15 cellular contexts compared by ENCODE assay signal in genomic region chr7:214410-215212, GRCh38. TPM values are rescaled to one million over a fixed set of nuclear protein-coding genes. Genes with fewer than 3 reads are reported as not detected.
DNase-seq lines count a peak whose midpoint lies in the region; ATAC-seq and TF ChIP-seq lines count a peak whose summit lies in the region.
"Had no signal": no experiment of that assay in that cellular context is flagged by ENCODE, and none has a peak within 500 bp of the region (broad histone marks: within the 10 kb centered on the region; RNA-seq: fewer than 3 reads in every experiment).

No MANE protein-coding gene starts in this region.

- CTCF ChIA-PET in WTC11 (lab: Charles Lee), result no interaction called here
- CTCF ChIA-PET in activated CD4-positive, alpha-beta memory T cell treated with anti-CD3 and anti-CD28 coated beads for 36 hours (lab: Charles Lee), result no interaction called here

- ATAC-seq in WTC11, result no peak
- peak; percentile 31 for ATAC-seq in foreskin keratinocyte
- no peak for ATAC-seq in GM21367 (IDR thresholded peaks at IDR 0.05; ENCODE audit: unreplicated experiment)

- no peak overlapping the region for H3K27ac ChIP-seq in foreskin keratinocyte
- H3K27ac ChIP-seq in rectal smooth muscle tissue (ENCODE audit: low read depth, low read length), result peak overlapping the region; percentile 21
- H3K27ac ChIP-seq: adrenal gland, neutrophil had no signal

- H3K27ac Mint-ChIP-seq in WTC11, result peak overlapping the region; percentile 78; the same call in 1 of the 2 replicates
- no peak overlapping the region for H3K27ac Mint-ChIP-seq in activated CD4-positive, alpha-beta memory T cell treated with anti-CD3 and anti-CD28 coated beads for 36 hours
- H3K27ac Mint-ChIP-seq: immature natural killer cell had no signal

- no peaks in the 10 kb centered on the region for H3K27me3 Mint-ChIP-seq in WTC11 (ENCODE audit: low read depth)
- no peaks in the 10 kb centered on the region for H3K27me3 Mint-ChIP-seq in activated CD4-positive, alpha-beta memory T cell treated with anti-CD3 and anti-CD28 coated beads for 36 hours
- H3K27me3 Mint-ChIP-seq: CD8-positive, alpha-beta memory T cell had no signal

- H3K4me3 Mint-ChIP-seq in WTC11, result no peak overlapping the region
- no peak overlapping the region for H3K4me3 Mint-ChIP-seq in activated CD4-positive, alpha-beta memory T cell treated with anti-CD3 and anti-CD28 coated beads for 36 hours
- H3K4me3 Mint-ChIP-seq: CD8-positive, alpha-beta memory T cell; immature natural killer cell had no signal

- POLR2A ChIA-PET in WTC11 (lab: Charles Lee), result no interaction called here
- POLR2A ChIA-PET in activated CD4-positive, alpha-beta memory T cell treated with anti-CD3 and anti-CD28 coated beads for 36 hours (lab: Charles Lee), result no interaction called here

- H3K4me3 ChIP-seq in rectal smooth muscle tissue (ENCODE audit: low read length), result no peak overlapping the region
- H3K4me3 ChIP-seq: adrenal gland had no signal

- H3K36me3 Mint-ChIP-seq in WTC11, result peaks cover 18% of the 10 kb centered on the region
- no peaks in the 10 kb centered on the region for H3K36me3 Mint-ChIP-seq in activated CD4-positive, alpha-beta memory T cell treated with anti-CD3 and anti-CD28 coated beads for 36 hours
- H3K36me3 Mint-ChIP-seq: CD8-positive, alpha-beta memory T cell; immature natural killer cell had no signal

- H3K4me1 Mint-ChIP-seq in WTC11, result peaks cover 5% of the 10 kb centered on the region; the same call in 1 of the 2 replicates
- no peaks in the 10 kb centered on the region for H3K4me1 Mint-ChIP-seq in activated CD4-positive, alpha-beta memory T cell treated with anti-CD3 and anti-CD28 coated beads for 36 hours (ENCODE audit: low read depth)
- H3K4me1 Mint-ChIP-seq: CD8-positive, alpha-beta memory T cell; immature natural killer cell had no signal

- DNase-seq in GM03348 (ENCODE audit: low spot score), result peak; percentile 39
- DNase-seq in WTC11 (ENCODE audit: low spot score), result no peak
- DNase-seq in foreskin keratinocyte, result peak; percentile 29 to 66
- DNase-seq in epidermal melanocyte (ENCODE audit: insufficient read length, low spot score), result no peak
- DNase-seq in COR-L47 (lab: John Stamatoyannopoulos, UW), result no peak
- no peak for DNase-seq in activated CD4-positive, alpha-beta memory T cell treated with anti-CD3 and anti-CD28 coated beads for 36 hours
- DNase-seq: adrenal gland; CD8-positive, alpha-beta memory T cell; immature natural killer cell; NCI-H2171; stimulated activated CD4-positive, alpha-beta T cell treated with anti-CD3 and anti-CD28 coated beads, Interleukin-1b, Interleukin-23, amount 100 ng/mL, for 48 hours; stimulated activated naive CD4-positive, alpha-beta T cell had no signal

- H3K9me3 Mint-ChIP-seq in WTC11, result no peaks in the 10 kb centered on the region
- no peaks in the 10 kb centered on the region for H3K9me3 Mint-ChIP-seq in activated CD4-positive, alpha-beta memory T cell treated with anti-CD3 and anti-CD28 coated beads for 36 hours
- H3K9me3 Mint-ChIP-seq: CD8-positive, alpha-beta memory T cell; immature natural killer cell had no signal

- intact Hi-C loops in activated CD4-positive, alpha-beta memory T cell treated with anti-CD3 and anti-CD28 coated beads for 36 hours (cut with micrococcal nuclease), result no loop called here

- no peak for TF ChIP-seq CTCF in WTC11 (IDR thresholded peaks at IDR 0.05)
- TF ChIP-seq CTCF in foreskin keratinocyte (conservative IDR thresholded peaks at IDR 0.05), result no peak

- no peaks in the 10 kb centered on the region for H3K27me3 ChIP-seq in foreskin keratinocyte
- no peaks in the 10 kb centered on the region for H3K27me3 ChIP-seq in rectal smooth muscle tissue (ENCODE audit: control insufficient read depth, insufficient read depth, low read length)
- H3K27me3 ChIP-seq: adrenal gland, neutrophil had no signal

- no peak overlapping the region for H3K9ac ChIP-seq in rectal smooth muscle tissue (ENCODE audit: low read length)

- H3K4me1 ChIP-seq in foreskin keratinocyte, result peaks cover 7% of the 10 kb centered on the region
- peaks cover 10% of the 10 kb centered on the region for H3K4me1 ChIP-seq in rectal smooth muscle tissue (ENCODE audit: control insufficient read depth, insufficient read depth, low read length)

- peaks cover 4% of the 10 kb centered on the region for H3K36me3 ChIP-seq in rectal smooth muscle tissue (ENCODE audit: control insufficient read depth, insufficient read depth, low read length)
- H3K36me3 ChIP-seq: neutrophil had no signal

TF ChIP-seq in WTC11, 78 proteins besides CTCF, POLR2A, EP300 and RAD21 (continues in another document):
- TF ChIP-seq, protein P1, sequence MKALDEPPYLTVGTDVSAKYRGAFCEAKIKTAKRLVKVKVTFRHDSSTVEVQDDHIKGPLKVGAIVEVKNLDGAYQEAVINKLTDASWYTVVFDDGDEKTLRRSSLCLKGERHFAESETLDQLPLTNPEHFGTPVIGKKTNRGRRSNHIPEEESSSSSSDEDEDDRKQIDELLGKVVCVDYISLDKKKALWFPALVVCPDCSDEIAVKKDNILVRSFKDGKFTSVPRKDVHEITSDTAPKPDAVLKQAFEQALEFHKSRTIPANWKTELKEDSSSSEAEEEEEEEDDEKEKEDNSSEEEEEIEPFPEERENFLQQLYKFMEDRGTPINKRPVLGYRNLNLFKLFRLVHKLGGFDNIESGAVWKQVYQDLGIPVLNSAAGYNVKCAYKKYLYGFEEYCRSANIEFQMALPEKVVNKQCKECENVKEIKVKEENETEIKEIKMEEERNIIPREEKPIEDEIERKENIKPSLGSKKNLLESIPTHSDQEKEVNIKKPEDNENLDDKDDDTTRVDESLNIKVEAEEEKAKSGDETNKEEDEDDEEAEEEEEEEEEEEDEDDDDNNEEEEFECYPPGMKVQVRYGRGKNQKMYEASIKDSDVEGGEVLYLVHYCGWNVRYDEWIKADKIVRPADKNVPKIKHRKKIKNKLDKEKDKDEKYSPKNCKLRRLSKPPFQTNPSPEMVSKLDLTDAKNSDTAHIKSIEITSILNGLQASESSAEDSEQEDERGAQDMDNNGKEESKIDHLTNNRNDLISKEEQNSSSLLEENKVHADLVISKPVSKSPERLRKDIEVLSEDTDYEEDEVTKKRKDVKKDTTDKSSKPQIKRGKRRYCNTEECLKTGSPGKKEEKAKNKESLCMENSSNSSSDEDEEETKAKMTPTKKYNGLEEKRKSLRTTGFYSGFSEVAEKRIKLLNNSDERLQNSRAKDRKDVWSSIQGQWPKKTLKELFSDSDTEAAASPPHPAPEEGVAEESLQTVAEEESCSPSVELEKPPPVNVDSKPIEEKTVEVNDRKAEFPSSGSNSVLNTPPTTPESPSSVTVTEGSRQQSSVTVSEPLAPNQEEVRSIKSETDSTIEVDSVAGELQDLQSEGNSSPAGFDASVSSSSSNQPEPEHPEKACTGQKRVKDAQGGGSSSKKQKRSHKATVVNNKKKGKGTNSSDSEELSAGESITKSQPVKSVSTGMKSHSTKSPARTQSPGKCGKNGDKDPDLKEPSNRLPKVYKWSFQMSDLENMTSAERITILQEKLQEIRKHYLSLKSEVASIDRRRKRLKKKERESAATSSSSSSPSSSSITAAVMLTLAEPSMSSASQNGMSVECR (CRISPR knock-in tag; IDR thresholded peaks at IDR 0.05; ENCODE audit: borderline replicate concordance), result no peak
- TF ChIP-seq NR2C2 (CRISPR knock-in tag; IDR thresholded peaks at IDR 0.05) (no peak), ELF4 (CRISPR knock-in tag; IDR thresholded peaks at IDR 0.05; ENCODE audit: low read depth) (no peak), KAT7 (CRISPR knock-in tag; IDR thresholded peaks at IDR 0.05; ENCODE audit: borderline replicate concordance) (no peak), GABPB1 (CRISPR knock-in tag; IDR thresholded peaks at IDR 0.05) (no peak), RELA (CRISPR knock-in tag; IDR thresholded peaks at IDR 0.05; ENCODE audit: borderline replicate concordance) (no peak)
- TF ChIP-seq, protein P2, sequence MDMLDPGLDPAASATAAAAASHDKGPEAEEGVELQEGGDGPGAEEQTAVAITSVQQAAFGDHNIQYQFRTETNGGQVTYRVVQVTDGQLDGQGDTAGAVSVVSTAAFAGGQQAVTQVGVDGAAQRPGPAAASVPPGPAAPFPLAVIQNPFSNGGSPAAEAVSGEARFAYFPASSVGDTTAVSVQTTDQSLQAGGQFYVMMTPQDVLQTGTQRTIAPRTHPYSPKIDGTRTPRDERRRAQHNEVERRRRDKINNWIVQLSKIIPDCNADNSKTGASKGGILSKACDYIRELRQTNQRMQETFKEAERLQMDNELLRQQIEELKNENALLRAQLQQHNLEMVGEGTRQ (CRISPR knock-in tag; IDR thresholded peaks at IDR 0.05), result no peak
- TF ChIP-seq, protein P3, sequence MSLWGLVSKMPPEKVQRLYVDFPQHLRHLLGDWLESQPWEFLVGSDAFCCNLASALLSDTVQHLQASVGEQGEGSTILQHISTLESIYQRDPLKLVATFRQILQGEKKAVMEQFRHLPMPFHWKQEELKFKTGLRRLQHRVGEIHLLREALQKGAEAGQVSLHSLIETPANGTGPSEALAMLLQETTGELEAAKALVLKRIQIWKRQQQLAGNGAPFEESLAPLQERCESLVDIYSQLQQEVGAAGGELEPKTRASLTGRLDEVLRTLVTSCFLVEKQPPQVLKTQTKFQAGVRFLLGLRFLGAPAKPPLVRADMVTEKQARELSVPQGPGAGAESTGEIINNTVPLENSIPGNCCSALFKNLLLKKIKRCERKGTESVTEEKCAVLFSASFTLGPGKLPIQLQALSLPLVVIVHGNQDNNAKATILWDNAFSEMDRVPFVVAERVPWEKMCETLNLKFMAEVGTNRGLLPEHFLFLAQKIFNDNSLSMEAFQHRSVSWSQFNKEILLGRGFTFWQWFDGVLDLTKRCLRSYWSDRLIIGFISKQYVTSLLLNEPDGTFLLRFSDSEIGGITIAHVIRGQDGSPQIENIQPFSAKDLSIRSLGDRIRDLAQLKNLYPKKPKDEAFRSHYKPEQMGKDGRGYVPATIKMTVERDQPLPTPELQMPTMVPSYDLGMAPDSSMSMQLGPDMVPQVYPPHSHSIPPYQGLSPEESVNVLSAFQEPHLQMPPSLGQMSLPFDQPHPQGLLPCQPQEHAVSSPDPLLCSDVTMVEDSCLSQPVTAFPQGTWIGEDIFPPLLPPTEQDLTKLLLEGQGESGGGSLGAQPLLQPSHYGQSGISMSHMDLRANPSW (CRISPR knock-in tag; conservative IDR thresholded peaks at IDR 0.05; ENCODE audit: low read depth), result no peak
- TF ChIP-seq, protein P4, sequence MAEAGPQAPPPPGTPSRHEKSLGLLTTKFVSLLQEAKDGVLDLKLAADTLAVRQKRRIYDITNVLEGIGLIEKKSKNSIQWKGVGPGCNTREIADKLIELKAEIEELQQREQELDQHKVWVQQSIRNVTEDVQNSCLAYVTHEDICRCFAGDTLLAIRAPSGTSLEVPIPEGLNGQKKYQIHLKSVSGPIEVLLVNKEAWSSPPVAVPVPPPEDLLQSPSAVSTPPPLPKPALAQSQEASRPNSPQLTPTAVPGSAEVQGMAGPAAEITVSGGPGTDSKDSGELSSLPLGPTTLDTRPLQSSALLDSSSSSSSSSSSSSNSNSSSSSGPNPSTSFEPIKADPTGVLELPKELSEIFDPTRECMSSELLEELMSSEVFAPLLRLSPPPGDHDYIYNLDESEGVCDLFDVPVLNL (CRISPR knock-in tag; IDR thresholded peaks at IDR 0.05; ENCODE audit: borderline replicate concordance, low read depth), result no peak

RNA-seq across cellular contexts. Expression of gene FAM20C, which starts 22.2 kb away (rescaled TPM):
- total RNA-seq in WTC11 (2021), result 48.0 to 64.9 TPM (median 49.1 TPM) in 3 replicates
- 17.5 and 18.2 TPM in 2 replicates for total RNA-seq in foreskin keratinocyte
- polyA plus RNA-seq in foreskin keratinocyte, result 20.6 and 22.9 TPM in 2 replicates
- total RNA-seq in activated CD4-positive, alpha-beta memory T cell treated with anti-CD3 and anti-CD28 coated beads for 36 hours, result under 1 TPM; 0.45 to 0.80 TPM
- polyA plus RNA-seq: CD8-positive, alpha-beta memory T cell; immature natural killer cell had no signal

Comparison
In these comparisons a context has a peak if more than half of its experiments do, and no peak if none do; other contexts are left out.
1. DNase-seq: peak in GM03348 (single experiment) and foreskin keratinocyte (2 of 2); none in WTC11 (single experiment), epidermal melanocyte (single experiment), COR-L47 (single experiment) and activated CD4-positive, alpha-beta memory T cell treated with anti-CD3 and anti-CD28 coated beads for 36 hours (single experiment).
2. RNA of gene FAM20C, which starts 22.2 kb away (total RNA-seq): 48.0 to 64.9 TPM in WTC11 and 17.5 to 18.2 TPM in foreskin keratinocyte; 0.45 to 0.80 TPM in activated CD4-positive, alpha-beta memory T cell treated with anti-CD3 and anti-CD28 coated beads for 36 hours; every median in the first group is over 10 times any median in the second.